Comparison of ENCODE assay signal across 1 cellular context in genomic region chr16:24044467-24044866, GRCh38.
A peak's percentile ranks its signal among the peaks of the same experiment; 100 is the strongest.
TF ChIP-seq lines count a peak whose summit lies in the region.

No MANE protein-coding gene starts in this region.

TF ChIP-seq in K562, 482 proteins besides CTCF, POLR2A, EP300 and RAD21 (continued from another document):
- peak; percentile 85 for TF ChIP-seq ZBTB40 (IDR thresholded peaks at IDR 0.05)
- no peak for TF ChIP-seq ZBTB40 (CRISPR knock-in tag; IDR thresholded peaks at IDR 0.05)
